In the genomic region with DNA sequence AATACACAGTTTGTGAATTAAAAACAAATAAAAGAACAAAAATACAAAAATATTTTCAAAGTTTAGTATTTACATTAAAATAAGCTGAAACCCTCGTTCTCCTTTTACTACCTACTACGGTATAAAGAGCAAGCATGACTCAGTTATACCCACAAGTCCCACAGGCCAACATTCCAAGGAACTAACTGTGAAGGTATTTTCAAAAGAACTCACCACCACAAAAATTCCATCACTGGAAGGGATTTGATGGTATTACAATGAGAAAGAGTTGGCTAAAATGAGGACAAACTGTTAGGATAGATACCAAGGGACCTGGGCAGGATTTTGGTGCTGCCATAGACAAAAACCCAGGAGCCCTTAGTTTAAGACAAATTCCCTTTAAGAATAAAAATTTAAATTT, we compare ENCODE assay signal across 14 cellular contexts.
DNase-seq lines count a peak whose midpoint lies in the region; ATAC-seq and TF ChIP-seq lines count a peak whose summit lies in the region.
"Had no signal": no experiment of that assay in that cellular context is flagged by ENCODE, and none has a peak within 500 bp of the region (broad histone marks: within the 10 kb centered on the region; RNA-seq: fewer than 3 reads in every experiment).

No MANE protein-coding gene starts in this region.

- no peak overlapping the region for H2BK20ac ChIP-seq in IMR-90 (ENCODE audit: low read depth, low read length)

- H3K27me3 ChIP-seq in IMR-90 (ENCODE audit: control insufficient read depth, insufficient read depth, low read length) (no peaks in the 10 kb centered on the region), kidney epithelial cell (ENCODE audit: control insufficient read depth, insufficient read depth, low read length) (no peaks in the 10 kb centered on the region)
- H3K27me3 ChIP-seq: right atrium auricular region, vagina had no signal

- H3K14ac ChIP-seq in IMR-90 (replicated peaks; ENCODE audit: low read depth, low read length): no peak overlapping the region

- TF ChIP-seq RAD21 in IMR-90 (IDR thresholded peaks at IDR 0.05; ENCODE audit: low read length): no peak

- WGBS in IMR-90 (ENCODE audit: extremely low coverage in 2 of 2, insufficient read length in 1 of 2), 2 experiments: no CpG with 5 or more reads among the region's 2 CpGs
- 85 to 90% methylated on average over 2 of the region's 2 CpGs for WGBS in lower leg skin, 2 donors

- peak; percentile 85 for ATAC-seq in IMR-90 (ENCODE audit: low read depth)
- ATAC-seq in esophagus mucosa: no peak
- ATAC-seq: K562 had no signal

- H2BK15ac ChIP-seq in IMR-90 (ENCODE audit: low read depth, low read length): no peak overlapping the region

- no peak overlapping the region for H3K56ac ChIP-seq in IMR-90 (ENCODE audit: extremely low read depth, insufficient read depth, low read length)

- no peak overlapping the region for H2AFZ ChIP-seq in IMR-90 (replicated peaks; ENCODE audit: low read length, poor library complexity)

- no peak overlapping the region for H3K9ac ChIP-seq in IMR-90 (ENCODE audit: low read depth, low read length)

- no peaks in the 10 kb centered on the region for H3K9me3 ChIP-seq in IMR-90 (ENCODE audit: control insufficient read depth, insufficient read depth, low read length)
- H3K9me3 ChIP-seq: right atrium auricular region, vagina had no signal

- H3K4me1 ChIP-seq in IMR-90 (ENCODE audit: control insufficient read depth, insufficient read depth, low read length): peaks cover 8% of the 10 kb centered on the region; the same call in 1 of the 2 replicates
- H3K4me1 ChIP-seq: vagina had no signal

- H3K4ac ChIP-seq in IMR-90 (ENCODE audit: low read depth, low read length): no peak overlapping the region

- H2BK120ac ChIP-seq in IMR-90 (ENCODE audit: low read depth, low read length): 0 out of 2 replicates have a peak overlapping the region, but pooled peaks have one; percentile 71

- no peak overlapping the region; a peak in 1 of 4 replicates for H4K8ac ChIP-seq in IMR-90 (ENCODE audit: low read depth in 2 of 2, low read length in 2 of 2)

- POLR2A ChIA-PET in IMR-90 (lab: Charles Lee; ENCODE audit: unreplicated experiment): no interaction called here

- TF ChIP-seq POLR2A in IMR-90 (IDR thresholded peaks at IDR 0.05; ENCODE audit: low read depth, low read length): no peak
- no peak for TF ChIP-seq POLR2A in lower leg skin (IDR thresholded peaks at IDR 0.05)

- dilution Hi-C loops in IMR-90 (cut with HindIII; ENCODE audit: low sequenced_read_pairs, unreplicated experiment): no loop called here

- peaks cover 11 to 27% of the 10 kb centered on the region in 2 experiments; a peak in 3 of 4 replicates for H3K79me1 ChIP-seq in IMR-90 (ENCODE audit: low read depth in 1 of 2, low read length in 2 of 2)

- peak overlapping the region; percentile 96 for H2BK5ac ChIP-seq in IMR-90 (ENCODE audit: low read depth, low read length, poor library complexity, severe bottlenecking)

- no peak overlapping the region for H2AK5ac ChIP-seq in IMR-90 (ENCODE audit: low read depth, low read length)

- CTCF ChIA-PET in IMR-90 (lab: Yijun Ruan, JAX): interaction anchor here (0.7 kb wide), 1 partner anchor 13 kb away, joined by 3 read pairs; no protein-coding TSS in a partner anchor

- H4K20me1 ChIP-seq in IMR-90 (ENCODE audit: insufficient read depth, low read length): no peaks in the 10 kb centered on the region

- intact Hi-C loops in IMR-90 (cut with micrococcal nuclease) (no loop called here), lower leg skin (cut with DNase I; ENCODE audit: low total_unique reads) (no loop called here)

- no peak overlapping the region for H3K23ac ChIP-seq in IMR-90 (ENCODE audit: low read depth, low read length)

- peaks cover 8% of the 10 kb centered on the region for H3K9me1 ChIP-seq in IMR-90 (ENCODE audit: insufficient read depth, low read length)

- H4K5ac ChIP-seq in IMR-90 (ENCODE audit: low read depth, low read length): no peak overlapping the region

- H3K27ac ChIP-seq in IMR-90 (ENCODE audit: insufficient read depth, low read length): no peak overlapping the region
- H3K27ac ChIP-seq: right atrium auricular region, vagina had no signal

- TF ChIP-seq CTCF in IMR-90 (conservative IDR thresholded peaks at IDR 0.05; ENCODE audit: low read depth, low read length) (no peak), cardiac fibroblast (IDR thresholded peaks at IDR 0.05; ENCODE audit: low read depth, low read length) (no peak), kidney epithelial cell (IDR thresholded peaks at IDR 0.05; ENCODE audit: insufficient read depth, low read length, poor library complexity, severe bottlenecking) (no peak), lower leg skin (IDR thresholded peaks at IDR 0.05) (no peak)

- H3K18ac ChIP-seq in IMR-90 (ENCODE audit: low read depth, low read length): no peak overlapping the region

- no peak overlapping the region for H2AK9ac ChIP-seq in IMR-90 (replicated peaks; ENCODE audit: low read depth, low read length, poor library complexity)

- DNase-seq in AG20443 (ENCODE audit: low spot score): peak; percentile 80
- DNase-seq in IMR-90: peak; percentile 94
- peak; percentile 72 to 94 for DNase-seq in cardiac fibroblast (ENCODE audit: low read depth in 2 of 2)
- DNase-seq in kidney epithelial cell (ENCODE audit: low read depth): peak; percentile 92
- no peak for DNase-seq in RPMI8226
- no peak for DNase-seq in germinal center (ENCODE audit: low spot score)
- DNase-seq in lower leg skin (ENCODE audit: low spot score in 2 of 2): no peak
- DNase-seq: CD8-positive, alpha-beta memory T cell; NCI-H2227 treated with DMSO at 0.1 percent for 48 hours; SHP77 treated with DMSO at 0.1 percent for 48 hours had no signal

- no peak overlapping the region for H3K4me3 ChIP-seq in IMR-90 (ENCODE audit: insufficient read depth, low read depth, low read length)
- H3K4me3 ChIP-seq in cardiac fibroblast (replicated peaks in 1 of 2; ENCODE audit: low read depth in 2 of 2, low read length in 2 of 2): no peak overlapping the region
- H3K4me3 ChIP-seq in kidney epithelial cell (ENCODE audit: low read depth, low read length): no peak overlapping the region
- no peak overlapping the region for H3K4me3 ChIP-seq in lower leg skin (ENCODE audit: low read depth, poor library complexity, severe bottlenecking)
- H3K4me3 ChIP-seq: K562, right atrium auricular region, vagina had no signal

- H3K36me3 ChIP-seq in IMR-90 (ENCODE audit: control insufficient read depth, insufficient read depth, low read length) (no peaks in the 10 kb centered on the region), kidney epithelial cell (ENCODE audit: control insufficient read depth, insufficient read depth, low read length) (no peaks in the 10 kb centered on the region)
- H3K36me3 ChIP-seq: vagina had no signal

- in situ Hi-C loops in IMR-90 (cut with MboI; ENCODE audit: low sequenced_read_pairs): no loop called here

- H4K91ac ChIP-seq in IMR-90 (ENCODE audit: insufficient read depth, low read depth, low read length): no peak overlapping the region

- no peak overlapping the region for H3K4me2 ChIP-seq in IMR-90 (ENCODE audit: low read depth, low read length)

- BruUV-seq in IMR-90 (replicated peaks; lab: Mats Ljungman, UMichigan): no TSS peak

TF ChIP-seq in IMR-90, 13 proteins besides CTCF, POLR2A, EP300 and RAD21:
- no peak for TF ChIP-seq SMC3 (IDR thresholded peaks at IDR 0.05; ENCODE audit: low read depth, low read length)
- TF ChIP-seq MAZ (IDR thresholded peaks at IDR 0.05; ENCODE audit: borderline replicate concordance, low read depth, low read length): no peak
- TF ChIP-seq CHD1 (IDR thresholded peaks at IDR 0.05; ENCODE audit: low read depth, low read length): no peak
- peak; percentile 50; the same call in 1 of the 2 replicates for TF ChIP-seq NFE2L2 (IDR thresholded peaks at IDR 0.05; ENCODE audit: low read depth, low read length)
- peak; percentile 66 for TF ChIP-seq FOS (IDR thresholded peaks at IDR 0.05; ENCODE audit: low read depth, low read length)
- TF ChIP-seq MXI1 (IDR thresholded peaks at IDR 0.05; ENCODE audit: borderline replicate concordance, low read depth, low read length): no peak

Comparison
In these comparisons a context has a peak if more than half of its experiments do, and no peak if none do; other contexts are left out.
1. DNase-seq: peak in AG20443 (single experiment), IMR-90 (single experiment), cardiac fibroblast (2 of 2) and kidney epithelial cell (single experiment); none in RPMI8226 (single experiment), germinal center (single experiment) and lower leg skin (0 of 2).